Comparison of ENCODE assay signal across 9 cellular contexts in the genomic region with DNA sequence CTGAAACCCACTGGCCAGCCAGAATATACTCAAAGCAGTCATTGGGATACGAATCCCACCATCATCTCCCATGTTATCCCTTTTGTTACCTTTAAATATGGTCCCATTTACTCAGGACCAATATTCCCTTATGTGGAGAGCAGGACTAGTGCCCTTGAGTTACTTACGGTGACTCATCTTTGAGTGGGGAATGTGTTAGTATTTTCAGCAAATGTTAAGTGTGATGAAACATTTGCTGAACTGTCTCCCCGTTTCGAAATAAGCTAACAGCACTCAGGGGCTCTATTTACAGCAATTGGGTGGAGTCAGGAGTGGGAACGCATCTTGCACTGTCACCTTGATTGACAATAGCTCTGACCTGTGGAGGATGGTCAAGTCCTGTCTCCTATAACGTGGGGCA.
A peak's percentile ranks its signal among the peaks of the same experiment; 100 is the strongest.
DNase-seq lines count a peak whose midpoint lies in the region; ATAC-seq and TF ChIP-seq lines count a peak whose summit lies in the region.
"Had no signal": no experiment of that assay in that cellular context is flagged by ENCODE, and none has a peak within 500 bp of the region (broad histone marks: within the 10 kb centered on the region; RNA-seq: fewer than 3 reads in every experiment).

No MANE protein-coding gene starts in this region.

- no peaks in the 10 kb centered on the region for H3K36me3 ChIP-seq in parathyroid adenoma (ENCODE audit: control insufficient read depth, insufficient read depth, low read length)

- H2AFZ ChIP-seq in parathyroid adenoma: no peak overlapping the region

- ATAC-seq in GM19324 (IDR thresholded peaks at IDR 0.05; ENCODE audit: low FRiP score, unreplicated experiment) (no peak), GM21529 (IDR thresholded peaks at IDR 0.05; ENCODE audit: unreplicated experiment) (no peak), HG02852 (IDR thresholded peaks at IDR 0.05; ENCODE audit: unreplicated experiment) (no peak), GM21528 (IDR thresholded peaks at IDR 0.05; ENCODE audit: low FRiP score, unreplicated experiment) (no peak)

- DNase-seq in Caki2 (ENCODE audit: low read depth): peak; percentile 61
- peak; percentile 75 for DNase-seq in NCI-H226
- DNase-seq in epidermal melanocyte (ENCODE audit: insufficient read length, low spot score): peak; percentile 40
- DNase-seq: NCI-H1417 treated with DMSO at 0.1 percent for 48 hours had no signal

- H3K4me2 ChIP-seq in parathyroid adenoma (ENCODE audit: low read length): no peak overlapping the region

- no peak overlapping the region for H3K9ac ChIP-seq in parathyroid adenoma

- TF ChIP-seq CTCF in parathyroid adenoma (IDR thresholded peaks at IDR 0.05): no peak

- H3K27me3 ChIP-seq in parathyroid adenoma (ENCODE audit: control insufficient read depth, insufficient read depth, low read length): no peaks in the 10 kb centered on the region

- H3K4me3 ChIP-seq in parathyroid adenoma (ENCODE audit: low read depth, low read length): no peak overlapping the region

- H3K4me1 ChIP-seq in parathyroid adenoma: no peaks in the 10 kb centered on the region

- H3K79me2 ChIP-seq in parathyroid adenoma: no peaks in the 10 kb centered on the region

- no peaks in the 10 kb centered on the region for H3K9me3 ChIP-seq in parathyroid adenoma (ENCODE audit: control insufficient read depth, low read length)

- in situ Hi-C loops in Caki2 (cut with HindIII; ENCODE audit: low pct_unique_long_range_greater_than_20kb, low sequenced_read_pairs): no loop called here

- H3K27ac ChIP-seq in parathyroid adenoma: peak overlapping the region; percentile 51
